ENCODE assay signal across 13 cellular contexts in genomic region chr10:102085336-102085735, GRCh38. TPM values are rescaled to one million over a fixed set of nuclear protein-coding genes. Genes with fewer than 3 reads are reported as not detected.
DNase-seq lines count a peak whose midpoint lies in the region; ATAC-seq and TF ChIP-seq lines count a peak whose summit lies in the region.
"Had no signal": no experiment of that assay in that cellular context is flagged by ENCODE, and none has a peak within 500 bp of the region (broad histone marks: within the 10 kb centered on the region; RNA-seq: fewer than 3 reads in every experiment).

No MANE protein-coding gene starts in this region.

- no peaks in the 10 kb centered on the region for H4K20me1 ChIP-seq in OCI-LY7 (ENCODE audit: insufficient read depth, low read length)
- H4K20me1 ChIP-seq: BLaER1 treated with 17β-estradiol and CSF1 and Interleukin-3, amounts not matched to agents 10 nM and 100 nM had no signal

- intact Hi-C loops in OCI-LY7 (cut with micrococcal nuclease; ENCODE audit: unreplicated experiment) = no loop called here
- intact Hi-C loops in right cardiac atrium (cut with DNase I) = no loop called here
- intact Hi-C loops in activated CD8-positive, alpha-beta T cell treated with anti-CD3 and anti-CD28 coated beads for 36 hours (cut with micrococcal nuclease) = no loop called here

- H3K4me1 ChIP-seq in OCI-LY7 (ENCODE audit: insufficient read depth, low read length, poor library complexity, severe bottlenecking) (peaks cover 6% of the 10 kb centered on the region), right cardiac atrium (ENCODE audit: control insufficient read depth, insufficient read depth, low read length) (no peaks in the 10 kb centered on the region)

- H2AFZ ChIP-seq in OCI-LY7 (ENCODE audit: low read length) = no peak overlapping the region
- H2AFZ ChIP-seq: GM23248 had no signal

- TF ChIP-seq CTCF in OCI-LY7 (conservative IDR thresholded peaks at IDR 0.05; ENCODE audit: low read length) (no peak), fibroblast of pulmonary artery (IDR thresholded peaks at IDR 0.05; ENCODE audit: low read length, missing control alignments) (no peak)
- no peak for TF ChIP-seq CTCF in activated CD8-positive, alpha-beta T cell treated with anti-CD3 and anti-CD28 coated beads for 36 hours (IDR thresholded peaks at IDR 0.05)

- H3K27me3 Mint-ChIP-seq in activated CD8-positive, alpha-beta T cell treated with anti-CD3 and anti-CD28 coated beads for 36 hours = no peaks in the 10 kb centered on the region
- H3K27me3 Mint-ChIP-seq: CD4-positive, alpha-beta memory T cell had no signal

- H3K4me3 ChIP-seq in OCI-LY7 (ENCODE audit: low read depth, low read length, poor library complexity, severe bottlenecking) (no peak overlapping the region), fibroblast of pulmonary artery (replicated peaks; ENCODE audit: low read depth, low read length) (no peak overlapping the region), right cardiac atrium (ENCODE audit: low read length) (no peak overlapping the region)
- H3K4me3 ChIP-seq: BLaER1 treated with 17β-estradiol and CSF1 and Interleukin-3, amounts not matched to agents 10 nM and 100 nM; GM12878; GM23248 had no signal

- no peak overlapping the region for H3K4me2 ChIP-seq in OCI-LY7 (ENCODE audit: low read length)

- WGBS in right cardiac atrium = 90% methylated on average over 3 of the region's 3 CpGs

- CTCF ChIA-PET in OCI-LY7 (lab: Charles Lee; ENCODE audit: unreplicated experiment) = no interaction called here
- CTCF ChIA-PET in activated CD8-positive, alpha-beta T cell treated with anti-CD3 and anti-CD28 coated beads for 36 hours (lab: Charles Lee) = interaction anchor here (0.6 to 4.2 kb wide), 2 partner anchors 13 to 23 kb away, joined by 3 to 25 read pairs; no protein-coding TSS in a partner anchor

- H3K9me3 ChIP-seq in OCI-LY7 (ENCODE audit: low read length) (no peaks in the 10 kb centered on the region), right cardiac atrium (ENCODE audit: control insufficient read depth, low read length) (no peaks in the 10 kb centered on the region)
- H3K9me3 ChIP-seq: BLaER1 treated with 17β-estradiol and CSF1 and Interleukin-3, amounts not matched to agents 10 nM and 100 nM had no signal

- no peak for ATAC-seq in right cardiac atrium
- no peak for ATAC-seq in activated CD8-positive, alpha-beta T cell treated with anti-CD3 and anti-CD28 coated beads for 36 hours
- ATAC-seq: GM12878 had no signal

- H3K36me3 ChIP-seq in OCI-LY7 (ENCODE audit: insufficient read depth, low read length) = no peaks in the 10 kb centered on the region
- H3K36me3 ChIP-seq: BLaER1 treated with 17β-estradiol and CSF1 and Interleukin-3, amounts not matched to agents 10 nM and 100 nM had no signal

- H3K27ac ChIP-seq in OCI-LY7 (ENCODE audit: low read depth, low read length, poor library complexity, severe bottlenecking) = no peak overlapping the region
- no peak overlapping the region for H3K27ac ChIP-seq in right cardiac atrium (ENCODE audit: low read length)
- H3K27ac ChIP-seq: BLaER1 treated with 17β-estradiol and CSF1 and Interleukin-3, amounts not matched to agents 10 nM and 100 nM; GM23248 had no signal

- H3K27me3 ChIP-seq in right cardiac atrium (ENCODE audit: control insufficient read depth, insufficient read depth) = no peaks in the 10 kb centered on the region
- H3K27me3 ChIP-seq: BLaER1 treated with 17β-estradiol and CSF1 and Interleukin-3, amounts not matched to agents 10 nM and 100 nM had no signal

- H3K27ac Mint-ChIP-seq in activated CD8-positive, alpha-beta T cell treated with anti-CD3 and anti-CD28 coated beads for 36 hours = no peak overlapping the region

- BruUV-seq in OCI-LY7 (replicated peaks; lab: Mats Ljungman, UMichigan) = no TSS peak

- DNase-seq in SIG-M5 treated with dmso at 0.1 percent for 504 hours (lab: John Stamatoyannopoulos, UW; ENCODE audit: unreplicated experiment) = peak; percentile 31
- DNase-seq in SIG-M5 (lab: John Stamatoyannopoulos, UW) = no peak
- peak; percentile 14 for DNase-seq in OCI-LY7 (ENCODE audit: low spot score)
- DNase-seq in fibroblast of pulmonary artery (ENCODE audit: low read depth) = peak; percentile 30
- no peak for DNase-seq in right cardiac atrium
- no peak for DNase-seq in NCI-H446 treated with DMSO at 0.1 percent for 48 hours (lab: John Stamatoyannopoulos, UW)
- no peak for DNase-seq in activated CD8-positive, alpha-beta T cell treated with anti-CD3 and anti-CD28 coated beads for 36 hours
- DNase-seq: 8988T; CD4-positive, alpha-beta memory T cell; DMS79; GM23248 had no signal

- POLR2A ChIA-PET in OCI-LY7 (lab: Charles Lee) = interaction anchor here (0.6 to 1.1 kb wide), 2 partner anchors 10 to 30 kb away, joined by 3 read pairs; no protein-coding TSS in a partner anchor
- POLR2A ChIA-PET in activated CD8-positive, alpha-beta T cell treated with anti-CD3 and anti-CD28 coated beads for 36 hours (lab: Charles Lee) = no interaction called here

- no peak overlapping the region for H3K4me3 Mint-ChIP-seq in activated CD8-positive, alpha-beta T cell treated with anti-CD3 and anti-CD28 coated beads for 36 hours
- H3K4me3 Mint-ChIP-seq: CD4-positive, alpha-beta memory T cell had no signal

- peaks cover 2% of the 10 kb centered on the region for H3K36me3 Mint-ChIP-seq in activated CD8-positive, alpha-beta T cell treated with anti-CD3 and anti-CD28 coated beads for 36 hours (ENCODE audit: low read depth)

- H3K9me3 Mint-ChIP-seq in activated CD8-positive, alpha-beta T cell treated with anti-CD3 and anti-CD28 coated beads for 36 hours = no peaks in the 10 kb centered on the region
- H3K9me3 Mint-ChIP-seq: CD4-positive, alpha-beta memory T cell had no signal

- H3K4me1 Mint-ChIP-seq in activated CD8-positive, alpha-beta T cell treated with anti-CD3 and anti-CD28 coated beads for 36 hours (ENCODE audit: low read depth) = no peaks in the 10 kb centered on the region
- H3K4me1 Mint-ChIP-seq: CD4-positive, alpha-beta memory T cell had no signal

- no peaks in the 10 kb centered on the region for H3K79me2 ChIP-seq in OCI-LY7 (ENCODE audit: insufficient read depth, low read depth, low read length)

- no peaks in the 10 kb centered on the region for H3K9me2 ChIP-seq in OCI-LY7 (ENCODE audit: insufficient read depth, low read length)

RNA-seq across cellular contexts. Expression of gene HPS6, which starts 20.2 kb away (rescaled TPM):
- 23.8 and 28.2 TPM in 2 replicates for total RNA-seq in OCI-LY7 (2014; rRNA removed; shearing (Covaris generic))
- total RNA-seq in OCI-LY7 (2022) = 19.2 and 21.7 TPM in 2 replicates
- 10 to 100 TPM; 10.5 to 12.0 (median 11.1) TPM for total RNA-seq in right cardiac atrium
- 8.6 TPM for polyA plus RNA-seq in right cardiac atrium
- total RNA-seq in activated CD8-positive, alpha-beta T cell treated with anti-CD3 and anti-CD28 coated beads for 36 hours = 10 to 100 TPM; 18.0 to 18.1 TPM

RNA-seq across cellular contexts. Expression of gene ARMH3, which starts 29.4 kb away (rescaled TPM):
- 5.7 and 7.9 TPM in 2 replicates for total RNA-seq in OCI-LY7 (2014; rRNA removed; shearing (Covaris generic))
- 19.3 and 24.3 TPM in 2 replicates for total RNA-seq in OCI-LY7 (2022)
- 10 to 100 TPM; 43.2 to 87.3 (median 53.7) TPM for total RNA-seq in right cardiac atrium
- polyA plus RNA-seq in right cardiac atrium = 38.1 TPM
- 10 to 100 TPM; 16.2 to 18.4 TPM for total RNA-seq in activated CD8-positive, alpha-beta T cell treated with anti-CD3 and anti-CD28 coated beads for 36 hours

RNA-seq across cellular contexts. Expression of gene LDB1, which starts 34.8 kb away (rescaled TPM):
- 50.8 and 58.6 TPM in 2 replicates for total RNA-seq in OCI-LY7 (2014; rRNA removed; shearing (Covaris generic))
- 60.9 and 64.8 TPM in 2 replicates for total RNA-seq in OCI-LY7 (2022)
- total RNA-seq in right cardiac atrium = 10 to 100 TPM; 48.7 to 90.9 (median 70.3) TPM
- polyA plus RNA-seq in right cardiac atrium = 45.5 TPM
- 10 to 100 TPM; 68.5 to 70.9 TPM for total RNA-seq in activated CD8-positive, alpha-beta T cell treated with anti-CD3 and anti-CD28 coated beads for 36 hours

RNA-seq across cellular contexts. Expression of gene PPRC1, which starts 47.5 kb away (rescaled TPM):
- total RNA-seq in OCI-LY7 (2014; rRNA removed; shearing (Covaris generic)) = 29.8 and 47.1 TPM in 2 replicates
- 70.0 and 77.2 TPM in 2 replicates for total RNA-seq in OCI-LY7 (2022)
- 10 to 100 TPM; 12.7 to 28.3 (median 15.3) TPM for total RNA-seq in right cardiac atrium
- polyA plus RNA-seq in right cardiac atrium = 11.6 TPM
- 10 to 100 TPM; 68.6 to 72.2 TPM for total RNA-seq in activated CD8-positive, alpha-beta T cell treated with anti-CD3 and anti-CD28 coated beads for 36 hours

Comparison
In these comparisons a context has a peak if more than half of its experiments do, and no peak if none do; other contexts are left out.
1. DNase-seq: peak in SIG-M5 treated with dmso at 0.1 percent for 504 hours (single experiment), OCI-LY7 (single experiment) and fibroblast of pulmonary artery (single experiment); none in SIG-M5 (single experiment), right cardiac atrium (0 of 3), NCI-H446 treated with DMSO at 0.1 percent for 48 hours (single experiment) and activated CD8-positive, alpha-beta T cell treated with anti-CD3 and anti-CD28 coated beads for 36 hours (single experiment).